In the genomic region with DNA sequence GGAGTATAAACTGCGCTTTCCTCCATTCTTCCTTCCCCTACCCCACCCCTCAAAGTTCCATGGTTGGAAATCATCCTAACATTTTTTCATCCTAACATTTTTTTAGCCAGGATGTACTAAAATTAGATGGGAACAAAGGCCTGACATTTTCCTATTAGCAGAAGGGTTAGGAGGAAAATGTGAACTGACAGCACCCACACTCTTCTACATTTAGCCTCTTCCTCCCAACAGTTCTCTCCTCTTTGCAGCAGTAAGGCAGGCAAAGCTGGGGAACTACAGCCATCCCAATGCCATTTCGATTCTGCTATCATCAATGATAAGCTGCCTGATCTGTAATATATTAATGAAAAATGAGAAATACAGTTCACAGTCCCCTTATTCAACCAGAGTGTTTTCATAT, we compare ENCODE assay signal across 23 cellular contexts. TPM values are rescaled to one million over a fixed set of nuclear protein-coding genes. Genes with fewer than 3 reads are reported as not detected.
A peak's percentile ranks its signal among the peaks of the same experiment; 100 is the strongest.
DNase-seq lines count a peak whose midpoint lies in the region; ATAC-seq, FAIRE-seq and TF ChIP-seq lines count a peak whose summit lies in the region.
"Had no signal": no experiment of that assay in that cellular context is flagged by ENCODE, and none has a peak within 500 bp of the region (broad histone marks: within the 10 kb centered on the region; RNA-seq: fewer than 3 reads in every experiment).

No MANE protein-coding gene starts in this region.

- no peak overlapping the region for H3K4me3 ChIP-seq in heart left ventricle
- H3K4me3 ChIP-seq in right cardiac atrium (ENCODE audit: low read length) = no peak overlapping the region
- H3K4me3 ChIP-seq in GM23338 = no peak overlapping the region
- H3K4me3 ChIP-seq in MG63 = no peak overlapping the region
- H3K4me3 ChIP-seq: A549, BLaER1, GM12878 had no signal

- H3K27me3 ChIP-seq in heart left ventricle (no peaks in the 10 kb centered on the region), right cardiac atrium (ENCODE audit: control insufficient read depth, insufficient read depth) (no peaks in the 10 kb centered on the region), GM23338 (ENCODE audit: insufficient read depth) (no peaks in the 10 kb centered on the region), MG63 (no peaks in the 10 kb centered on the region)
- H3K27me3 ChIP-seq: BLaER1 had no signal

- 0 out of 2 replicates have a peak overlapping the region, but pooled peaks have one; percentile 0 for H3K4me2 ChIP-seq in GM23338
- H3K4me2 ChIP-seq: A549, BLaER1 had no signal

- intact Hi-C loops in heart left ventricle (cut with DNase I) (loop anchor here in 2 of 10 donors (5.0 to 10.0 kb wide), 2 partner anchors 37 to 69 kb away; a partner anchor contains a TSS), right cardiac atrium (cut with DNase I) (no loop called here)

- H4K20me1 ChIP-seq in GM23338 (replicated peaks; ENCODE audit: insufficient read depth) = no peaks in the 10 kb centered on the region
- H4K20me1 ChIP-seq: BLaER1 had no signal

- H3K9me2 ChIP-seq in GM23338 (ENCODE audit: insufficient read depth) = no peaks in the 10 kb centered on the region

- H3K4me1 ChIP-seq in heart left ventricle (peaks cover 0 to 36% (median 18%) of the 10 kb centered on the region in 12 donors), right cardiac atrium (ENCODE audit: control insufficient read depth, insufficient read depth, low read length) (peaks cover 2% of the 10 kb centered on the region), GM23338 (ENCODE audit: insufficient read depth) (peaks cover 17% of the 10 kb centered on the region)
- H3K4me1 ChIP-seq: A549 had no signal

- no peaks in the 10 kb centered on the region for H3F3A ChIP-seq in GM23338 (replicated peaks; ENCODE audit: low read depth)

- peaks cover 17% of the 10 kb centered on the region for H3K4me1 Mint-ChIP-seq in GM23338
- H3K4me1 Mint-ChIP-seq: CD14-positive monocyte had no signal

- TF ChIP-seq POLR2A in heart left ventricle (IDR thresholded peaks at IDR 0.05) (no peak), GM12892 (IDR thresholded peaks at IDR 0.05; ENCODE audit: low read depth, low read length) (no peak)

- H3K4me3 Mint-ChIP-seq in GM23338 = no peak overlapping the region
- H3K4me3 Mint-ChIP-seq: CD14-positive monocyte; CD4-positive, alpha-beta memory T cell; HFFc6 had no signal

- WGBS in heart left ventricle, 4 donors = 56 to 65% (median 59%) methylated on average over 2 of the region's 2 CpGs
- WGBS in right cardiac atrium = 64% methylated on average over 2 of the region's 2 CpGs

- H3K27ac ChIP-seq in heart left ventricle = peak overlapping the region in 7 of 12 donors; percentile 2 to 71 (median 19)
- H3K27ac ChIP-seq in right cardiac atrium (ENCODE audit: low read length) = no peak overlapping the region
- H3K27ac ChIP-seq in GM23338 (ENCODE audit: low read depth) = no peak overlapping the region
- H3K27ac ChIP-seq: 22Rv1, A549, BLaER1 had no signal

- peaks cover 17% of the 10 kb centered on the region; the same call in 2 of the 3 replicates for H3K36me3 Mint-ChIP-seq in GM23338 (ENCODE audit: low read depth)

- H3K27ac Mint-ChIP-seq in GM23338 = no peak overlapping the region
- H3K27ac Mint-ChIP-seq: CD14-positive monocyte; CD4-positive, alpha-beta memory T cell; HFFc6 had no signal

- no peak for FAIRE-seq in GM12892 (lab: Jason Lieb, UNC)
- FAIRE-seq: GM12878, HTR-8/SVneo had no signal

- no peaks in the 10 kb centered on the region for H3K79me2 ChIP-seq in GM23338 (replicated peaks; ENCODE audit: insufficient read depth)

- H3K9me3 ChIP-seq in heart left ventricle (no peaks in the 10 kb centered on the region), right cardiac atrium (ENCODE audit: control insufficient read depth, low read length) (no peaks in the 10 kb centered on the region), MG63 (no peaks in the 10 kb centered on the region)
- H3K9me3 ChIP-seq: A549, BLaER1 had no signal

- DNase-seq in heart left ventricle (no peak), right cardiac atrium (no peak), GM23338 (ENCODE audit: low spot score) (no peak), cerebellar cortex (ENCODE audit: low spot score) (peak; percentile 46), superior temporal gyrus (ENCODE audit: extremely low spot score) (peak; percentile 14), MG63 (no peak), GM12892 (ENCODE audit: insufficient read length) (no peak)
- DNase-seq: AML-193; CD4-positive, alpha-beta memory T cell; DMS153; DMS79; GF-D8; GOT3; H7; HFFc6; IMR-90 had no signal

- H3K27me3 Mint-ChIP-seq in GM23338 (ENCODE audit: insufficient read depth, low read depth, poor library complexity) = no peaks in the 10 kb centered on the region
- H3K27me3 Mint-ChIP-seq: CD4-positive, alpha-beta memory T cell had no signal

- ATAC-seq in heart left ventricle (peak in 2 of 4 donors; percentile 49 to 50), right cardiac atrium (no peak), GM23338 (no peak)
- ATAC-seq: A549, GM12878, HCT116 had no signal

- H3K36me3 ChIP-seq in heart left ventricle = peaks cover 0 to 49% (median 29%) of the 10 kb centered on the region in 9 donors
- H3K36me3 ChIP-seq in GM23338 (ENCODE audit: insufficient read depth) = peaks cover 13% of the 10 kb centered on the region; the same call in 1 of the 2 replicates
- H3K36me3 ChIP-seq in MG63 = peaks cover 55% of the 10 kb centered on the region

- H3K9me3 Mint-ChIP-seq in GM23338 = no peaks in the 10 kb centered on the region
- H3K9me3 Mint-ChIP-seq: CD14-positive monocyte; CD4-positive, alpha-beta memory T cell; HFFc6 had no signal

- TF ChIP-seq CTCF in heart left ventricle (IDR thresholded peaks at IDR 0.05) (no peak), GM23338 (conservative IDR thresholded peaks at IDR 0.05; ENCODE audit: low read depth in 2 of 2) (no peak)

- no peak overlapping the region for H2AFZ ChIP-seq in GM23338

TF ChIP-seq in GM23338, 12 proteins besides CTCF, POLR2A, EP300 and RAD21:
- TF ChIP-seq STAT1 (IDR thresholded peaks at IDR 0.05; ENCODE audit: unreplicated experiment) (no peak), ZNF331 (CRISPR knock-in tag; IDR thresholded peaks at IDR 0.05; ENCODE audit: low read depth) (no peak), ZNF114 (CRISPR knock-in tag; IDR thresholded peaks at IDR 0.05) (no peak), EZH2phosphoT487 (IDR thresholded peaks at IDR 0.05; ENCODE audit: unreplicated experiment) (no peak)
- TF ChIP-seq, protein P1, sequence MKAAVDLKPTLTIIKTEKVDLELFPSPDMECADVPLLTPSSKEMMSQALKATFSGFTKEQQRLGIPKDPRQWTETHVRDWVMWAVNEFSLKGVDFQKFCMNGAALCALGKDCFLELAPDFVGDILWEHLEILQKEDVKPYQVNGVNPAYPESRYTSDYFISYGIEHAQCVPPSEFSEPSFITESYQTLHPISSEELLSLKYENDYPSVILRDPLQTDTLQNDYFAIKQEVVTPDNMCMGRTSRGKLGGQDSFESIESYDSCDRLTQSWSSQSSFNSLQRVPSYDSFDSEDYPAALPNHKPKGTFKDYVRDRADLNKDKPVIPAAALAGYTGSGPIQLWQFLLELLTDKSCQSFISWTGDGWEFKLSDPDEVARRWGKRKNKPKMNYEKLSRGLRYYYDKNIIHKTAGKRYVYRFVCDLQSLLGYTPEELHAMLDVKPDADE (IDR thresholded peaks at IDR 0.05) = no peak

RNA-seq across cellular contexts. Expression of a gene that starts 11.4 kb away (rescaled TPM):
- total RNA-seq in heart left ventricle (10 to 100 TPM; 30.2 to 57.7 (median 36.3) TPM), right cardiac atrium (10 to 100 TPM; 34.6 to 58.3 (median 49.8) TPM)
- polyA plus RNA-seq in heart left ventricle (10 to 100 TPM; 23.7 to 25.6 TPM), right cardiac atrium (39.5 TPM), GM23338 (2016; fragmentation: Nextera tagmentation; extraction: Ambion mirVana) (3.0 and 3.5 TPM in 2 replicates)
- 14.5 and 20.3 TPM in 2 replicates for total RNA-seq in GM23338 (2014; rRNA removed; shearing (Covaris generic))
- total RNA-seq in MG63 (2014; rRNA removed; shearing (Covaris generic); ENCODE audit: low replicate concordance) = 14.4 and 15.8 TPM in 2 replicates
- polyA plus RNA-seq in GM12892 (2012; ENCODE audit: missing spikeins) = 6.0 TPM

RNA-seq across cellular contexts. Expression of a gene that starts 36.1 kb away (rescaled TPM):
- 10 to 100 TPM in 6 of 9 donors, 1 to 10 TPM in 3; 3.6 to 14.8 (median 11.6) TPM for total RNA-seq in heart left ventricle
- 10 to 100 TPM; 10.4 to 10.5 TPM for polyA plus RNA-seq in heart left ventricle
- total RNA-seq in right cardiac atrium = 10 to 100 TPM; 10.6 to 14.5 (median 12.2) TPM
- 8.9 TPM for polyA plus RNA-seq in right cardiac atrium
- 29.7 and 38.0 TPM in 2 replicates for total RNA-seq in GM23338 (2014; rRNA removed; shearing (Covaris generic))
- 29.4 and 35.0 TPM in 2 replicates for polyA plus RNA-seq in GM23338 (2016; fragmentation: Nextera tagmentation; extraction: Ambion mirVana)
- total RNA-seq in MG63 (2014; rRNA removed; shearing (Covaris generic); ENCODE audit: low replicate concordance) = 23.1 and 43.0 TPM in 2 replicates
- polyA plus RNA-seq in GM12892 (2012; ENCODE audit: missing spikeins) = 25.0 TPM

RNA-seq across cellular contexts. Expression of a gene that starts 46.0 kb away (rescaled TPM):
- total RNA-seq in heart left ventricle (10 to 100 TPM in 8 of 9 donors, 1 to 10 TPM in 1; 9.9 to 16.1 (median 13.7) TPM), right cardiac atrium (10 to 100 TPM in 3 of 4 donors, 1 to 10 TPM in 1; 9.9 to 13.7 (median 12.5) TPM)
- polyA plus RNA-seq in heart left ventricle (10 to 100 TPM in 1 of 2 donors, 1 to 10 TPM in 1; 4.5 to 12.1 TPM), right cardiac atrium (5.6 TPM), GM23338 (2016; fragmentation: Nextera tagmentation; extraction: Ambion mirVana) (10.9 and 12.1 TPM in 2 replicates)
- 15.5 and 15.6 TPM in 2 replicates for total RNA-seq in GM23338 (2014; rRNA removed; shearing (Covaris generic))
- 17.6 and 23.7 TPM in 2 replicates for total RNA-seq in MG63 (2014; rRNA removed; shearing (Covaris generic); ENCODE audit: low replicate concordance)
- polyA plus RNA-seq in GM12892 (2012; ENCODE audit: missing spikeins) = 12.8 TPM

Comparison
In these comparisons a context has a peak if more than half of its experiments do, and no peak if none do; other contexts are left out.
1. H3K27ac ChIP-seq: peak in heart left ventricle (7 of 12); none in right cardiac atrium (single experiment) and GM23338 (single experiment).
2. DNase-seq: peak in cerebellar cortex (single experiment) and superior temporal gyrus (single experiment); none in heart left ventricle (0 of 5), right cardiac atrium (0 of 3), GM23338 (single experiment), MG63 (single experiment) and GM12892 (single experiment).